ENCODE assay signal across 16 cellular contexts in the genomic region with DNA sequence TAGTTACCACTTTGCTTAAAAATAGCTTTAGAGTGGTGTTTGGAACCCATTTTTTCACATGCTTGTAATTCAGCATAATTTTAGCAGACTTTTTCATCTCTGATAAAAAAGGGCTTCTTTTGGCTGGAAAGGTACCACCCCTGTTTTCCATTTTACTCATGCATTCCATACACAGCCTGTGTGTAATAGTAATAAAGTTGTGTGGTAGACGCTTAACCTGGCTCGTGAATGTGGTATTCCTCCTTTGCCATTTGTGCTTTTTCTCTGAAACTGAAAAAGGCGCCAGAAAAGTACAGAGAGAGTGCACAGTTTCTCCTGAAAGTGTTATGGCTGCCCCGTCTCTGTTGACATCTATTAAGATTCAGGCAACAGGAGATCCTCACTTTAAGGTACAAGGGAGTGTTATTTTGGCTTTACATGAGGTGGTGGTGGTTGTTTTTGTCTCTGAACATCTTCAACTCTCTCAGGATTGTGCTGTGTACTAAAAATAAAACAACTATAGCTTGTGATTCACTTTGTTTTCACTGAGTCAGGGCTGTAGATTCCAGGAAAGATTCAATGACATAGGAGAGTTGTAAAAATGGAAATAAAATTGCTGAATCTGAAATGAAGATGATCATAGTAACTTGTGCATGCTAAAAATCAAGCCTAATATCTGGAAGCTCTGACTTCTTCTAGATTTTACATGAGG.
"Had no signal": no experiment of that assay in that cellular context is flagged by ENCODE, and none has a peak within 500 bp of the region (broad histone marks: within the 10 kb centered on the region; RNA-seq: fewer than 3 reads in every experiment).

No MANE protein-coding gene starts in this region.

- H3K27ac Mint-ChIP-seq: naive thymus-derived CD4-positive, alpha-beta T cell; stimulated activated memory B cell treated with anti-CD40 and anti-IgM and Interleukin-4, amounts not matched to agents 10 μg/mL and 1 μg/mL and 100 μg/mL, for 72 hours; T-helper 17 cell; WTC11 had no signal

- DNase-seq: activated CD4-positive, alpha-beta T cell treated with anti-CD3 and anti-CD28 coated beads, Interleukin-2, amount 50 U/mL, for 1 hour; activated naive CD4-positive, alpha-beta T cell; activated T-cell treated with anti-CD3 and anti-CD28 coated beads, Interleukin-2, amount 50 U/mL, for 4 hours; aorta; cerebellar nuclear complex; effector memory CD4-positive, alpha-beta T cell; islet precursor cell; mammary epithelial cell; naive thymus-derived CD4-positive, alpha-beta T cell; substantia nigra; T-helper 17 cell; transverse colon had no signal

- FAIRE-seq: TTC549 had no signal

- H3K4me3 Mint-ChIP-seq: activated T-cell treated with anti-CD3 and anti-CD28 coated beads, Interleukin-2, amount 50 U/mL, for 4 hours; naive thymus-derived CD4-positive, alpha-beta T cell; stimulated activated memory B cell treated with anti-CD40 and anti-IgM and Interleukin-4, amounts not matched to agents 10 μg/mL and 1 μg/mL and 100 μg/mL, for 72 hours; T-helper 17 cell; WTC11 had no signal

- H3K36me3 Mint-ChIP-seq: naive thymus-derived CD4-positive, alpha-beta T cell; stimulated activated memory B cell treated with anti-CD40 and anti-IgM and Interleukin-4, amounts not matched to agents 10 μg/mL and 1 μg/mL and 100 μg/mL, for 72 hours; WTC11 had no signal

- ATAC-seq: left lobe of liver; naive thymus-derived CD4-positive, alpha-beta T cell; stimulated activated memory B cell treated with anti-CD40 and anti-IgM and Interleukin-4, amounts not matched to agents 10 μg/mL and 1 μg/mL and 100 μg/mL, for 72 hours; T-helper 17 cell; WTC11 had no signal

- H3K27me3 Mint-ChIP-seq: naive thymus-derived CD4-positive, alpha-beta T cell; T-helper 17 cell had no signal

- H3K4me1 Mint-ChIP-seq: stimulated activated memory B cell treated with anti-CD40 and anti-IgM and Interleukin-4, amounts not matched to agents 10 μg/mL and 1 μg/mL and 100 μg/mL, for 72 hours had no signal
